ENCODE assay signal across 8 cellular contexts in the genomic region with DNA sequence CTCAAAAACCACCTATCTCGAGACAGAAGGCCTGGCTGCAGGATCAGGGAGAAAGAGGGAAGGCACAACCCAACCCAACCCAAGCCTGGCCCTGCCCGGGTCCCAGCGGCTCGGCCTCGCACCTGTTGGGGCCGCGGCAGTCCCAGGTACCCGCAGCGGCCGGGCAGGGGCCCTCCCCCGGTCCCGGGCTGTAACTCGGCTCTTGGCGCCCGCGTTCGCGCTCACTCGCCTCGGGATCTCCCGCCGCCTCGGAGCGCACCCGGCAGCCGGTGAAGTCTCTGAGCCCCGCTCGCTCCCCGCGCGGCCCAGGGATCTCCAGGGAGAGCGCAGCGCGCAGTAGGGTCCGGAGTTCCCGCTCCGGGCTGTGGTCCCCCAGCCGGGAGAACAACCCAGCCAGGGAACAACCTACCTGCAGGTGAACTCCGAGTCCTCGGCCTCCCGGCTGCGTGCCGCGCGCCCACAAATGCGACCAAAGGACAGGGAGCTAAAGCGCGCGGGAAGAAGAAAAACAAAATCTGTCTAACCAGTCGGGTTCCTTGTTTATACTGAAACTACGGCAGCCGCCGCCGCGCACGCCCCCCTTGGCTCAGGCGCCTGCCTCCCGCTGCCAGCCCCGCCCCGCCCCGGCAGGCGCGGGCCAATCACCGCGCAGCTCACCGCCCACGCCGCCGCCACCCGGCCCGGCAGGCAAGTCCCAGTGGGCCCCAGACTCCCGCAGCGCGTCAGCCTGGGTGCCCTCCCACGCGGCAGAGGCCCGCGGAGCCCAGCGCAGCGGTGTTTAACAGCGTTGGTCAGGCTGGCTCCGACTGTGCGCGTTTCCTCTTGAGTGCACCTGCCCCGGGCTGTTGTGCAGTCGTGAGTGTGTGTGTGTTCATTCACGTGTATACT. TPM values are rescaled to one million over a fixed set of nuclear protein-coding genes. Genes with fewer than 3 reads are reported as not detected.
A peak's percentile ranks its signal among the peaks of the same experiment; 100 is the strongest.
DNase-seq lines count a peak whose midpoint lies in the region; ATAC-seq and TF ChIP-seq lines count a peak whose summit lies in the region.

TSS of gene RASGEF1B (minus strand) at position 547 of the 888 bp plus-strand sequence. CDS start 12,399 bp downstream, outside the sequence.

- peak within 1 kb of the TSS; percentile 89 for H3K4me3 Mint-ChIP-seq in activated CD8-positive, alpha-beta T cell treated with anti-CD3 and anti-CD28 coated beads for 36 hours

- intact Hi-C loops in activated CD8-positive, alpha-beta T cell treated with anti-CD3 and anti-CD28 coated beads for 36 hours (cut with micrococcal nuclease): loop anchor here (5.0 to 10.0 kb wide), 3 partner anchors 36 to 176 kb away; no protein-coding TSS in a partner anchor
- intact Hi-C loops in lower lobe of right lung (cut with DNase I): no loop called here

- no peaks in the 10 kb centered on the region for H3K27me3 ChIP-seq in BLaER1 treated with 17β-estradiol and CSF1 and Interleukin-3, amounts not matched to agents 10 nM and 100 nM
- peaks cover 22% of the 10 kb centered on the region for H3K27me3 ChIP-seq in ectodermal cell (ENCODE audit: control insufficient read depth, insufficient read depth, low read length, poor library complexity, severe bottlenecking)
- H3K27me3 ChIP-seq in lower lobe of right lung (ENCODE audit: low read depth): no peaks in the 10 kb centered on the region

- peak within 1 kb of the TSS; percentile 83 to 100 (median 90) for H3K9ac ChIP-seq in BLaER1 treated with 17β-estradiol and CSF1 and Interleukin-3, amounts not matched to agents 10 nM and 100 nM

- peak; percentile 59 for DNase-seq in NCI-H82 treated with DMSO at 0.1 percent for 48 hours (lab: John Stamatoyannopoulos, UW; ENCODE audit: unreplicated experiment)
- peak; percentile 96 for DNase-seq in activated CD8-positive, alpha-beta T cell treated with anti-CD3 and anti-CD28 coated beads for 36 hours
- DNase-seq in lower lobe of right lung: peak; percentile 97
- peak; percentile 83 to 94 (median 92) for DNase-seq in stimulated activated CD4-positive, alpha-beta T cell treated with anti-CD3 and anti-CD28 coated beads, TNF-alpha, amount 100 ng/mL, for 1 hour (ENCODE audit: low read depth in 3 of 3, low spot score in 1 of 3)

- H3K36me3 ChIP-seq in BLaER1 treated with 17β-estradiol and CSF1 and Interleukin-3, amounts not matched to agents 10 nM and 100 nM: no peaks in the 10 kb centered on the region
- no peaks in the 10 kb centered on the region for H3K36me3 ChIP-seq in ectodermal cell (ENCODE audit: control insufficient read depth, insufficient read depth, low read length)
- no peaks in the 10 kb centered on the region for H3K36me3 ChIP-seq in lower lobe of right lung

- H4K20me1 ChIP-seq in BLaER1 treated with 17β-estradiol and CSF1 and Interleukin-3, amounts not matched to agents 10 nM and 100 nM: peaks cover 0 to 37% (median 14%) of the 10 kb centered on the region in 11 experiments; a peak in 13 of 22 replicates

- CTCF ChIA-PET in activated CD8-positive, alpha-beta T cell treated with anti-CD3 and anti-CD28 coated beads for 36 hours (lab: Charles Lee): interaction anchor here (0.7 to 10.1 kb wide), 22 partner anchors 9 to 814 kb away, joined by 3 to 156 read pairs (median 4); no protein-coding TSS in a partner anchor

- H3K27me3 Mint-ChIP-seq in activated CD8-positive, alpha-beta T cell treated with anti-CD3 and anti-CD28 coated beads for 36 hours: no peaks in the 10 kb centered on the region

- H3K27ac Mint-ChIP-seq in activated CD8-positive, alpha-beta T cell treated with anti-CD3 and anti-CD28 coated beads for 36 hours: peak within 1 kb of the TSS; percentile 95

- H3K9me3 Mint-ChIP-seq in activated CD8-positive, alpha-beta T cell treated with anti-CD3 and anti-CD28 coated beads for 36 hours: no peaks in the 10 kb centered on the region

- H3K4me3 ChIP-seq in BLaER1 treated with 17β-estradiol and CSF1 and Interleukin-3, amounts not matched to agents 10 nM and 100 nM: peak within 1 kb of the TSS; percentile 79 to 96 (median 91)
- H3K4me3 ChIP-seq in ectodermal cell (ENCODE audit: insufficient read depth, low read depth, low read length): peak within 1 kb of the TSS; percentile 80
- H3K4me3 ChIP-seq in lower lobe of right lung: peak within 1 kb of the TSS; percentile 93

- ATAC-seq in GM19438 (IDR thresholded peaks at IDR 0.05; ENCODE audit: low read depth, unreplicated experiment) (peak; percentile 91), HG03558 (IDR thresholded peaks at IDR 0.05; ENCODE audit: extremely low read depth, unreplicated experiment) (peak; percentile 75), lower lobe of right lung (peak; percentile 97 to 98)
- ATAC-seq in activated CD8-positive, alpha-beta T cell treated with anti-CD3 and anti-CD28 coated beads for 36 hours: peak; percentile 85

- TF ChIP-seq CTCF in activated CD8-positive, alpha-beta T cell treated with anti-CD3 and anti-CD28 coated beads for 36 hours (IDR thresholded peaks at IDR 0.05): no peak
- no peak for TF ChIP-seq CTCF in lower lobe of right lung (IDR thresholded peaks at IDR 0.05)

- H3K4me1 Mint-ChIP-seq in activated CD8-positive, alpha-beta T cell treated with anti-CD3 and anti-CD28 coated beads for 36 hours (ENCODE audit: low read depth): peaks cover 37% of the 10 kb centered on the region

- H3K9me3 ChIP-seq in BLaER1 treated with 17β-estradiol and CSF1 and Interleukin-3, amounts not matched to agents 10 nM and 100 nM (replicated peaks in 1 of 11): peaks cover 0 to 16% (median 9%) of the 10 kb centered on the region in 11 experiments; a peak in 13 of 22 replicates
- no peaks in the 10 kb centered on the region for H3K9me3 ChIP-seq in ectodermal cell (ENCODE audit: control insufficient read depth, low read length)
- no peaks in the 10 kb centered on the region for H3K9me3 ChIP-seq in lower lobe of right lung

- WGBS in ectodermal cell, 2 experiments: 1% methylated on average over 86 to 87 of the region's 87 CpGs

- H3K4me2 ChIP-seq in BLaER1 treated with 17β-estradiol and CSF1 and Interleukin-3, amounts not matched to agents 10 nM and 100 nM: peak within 1 kb of the TSS; percentile 80 to 97 (median 92)

- peaks cover 31 to 61% (median 41%) of the 10 kb centered on the region in 10 experiments for H3K4me1 ChIP-seq in BLaER1 treated with 17β-estradiol and CSF1 and Interleukin-3, amounts not matched to agents 10 nM and 100 nM
- H3K4me1 ChIP-seq in ectodermal cell (ENCODE audit: control insufficient read depth, insufficient read depth, low read length): peaks cover 8% of the 10 kb centered on the region
- peaks cover 53% of the 10 kb centered on the region for H3K4me1 ChIP-seq in lower lobe of right lung

- peak within 1 kb of the TSS; percentile 80 to 99 (median 86) for H3K27ac ChIP-seq in BLaER1 treated with 17β-estradiol and CSF1 and Interleukin-3, amounts not matched to agents 10 nM and 100 nM
- peak within 1 kb of the TSS; percentile 16 for H3K27ac ChIP-seq in ectodermal cell (ENCODE audit: insufficient read depth, low read depth, low read length, poor library complexity, severe bottlenecking)
- peak within 1 kb of the TSS; percentile 97 for H3K27ac ChIP-seq in lower lobe of right lung

- POLR2A ChIA-PET in activated CD8-positive, alpha-beta T cell treated with anti-CD3 and anti-CD28 coated beads for 36 hours (lab: Charles Lee): interaction anchor here (0.6 to 2.9 kb wide), 9 partner anchors 10 to 382 kb away, joined by 3 to 8 read pairs (median 4); no protein-coding TSS in a partner anchor

- no peaks in the 10 kb centered on the region for H3K36me3 Mint-ChIP-seq in activated CD8-positive, alpha-beta T cell treated with anti-CD3 and anti-CD28 coated beads for 36 hours (ENCODE audit: low read depth)

RNA-seq across cellular contexts. Expression of gene RASGEF1B, which starts in this region (rescaled TPM):
- 1 to 10 TPM; 6.1 to 6.2 TPM for total RNA-seq in activated CD8-positive, alpha-beta T cell treated with anti-CD3 and anti-CD28 coated beads for 36 hours
- polyA plus RNA-seq in ectodermal cell (2013, experiment 1 of 4): 5.4 TPM
- 4.6 TPM for polyA plus RNA-seq in ectodermal cell (2013, experiment 2 of 4)
- polyA plus RNA-seq in ectodermal cell (2013, experiment 3 of 4): 5.4 TPM
- 6.2 TPM for polyA plus RNA-seq in ectodermal cell (2013, experiment 4 of 4)
- total RNA-seq in lower lobe of right lung: 63.0 TPM

Comparison
In these comparisons a context has a peak if more than half of its experiments do, and no peak if none do; other contexts are left out.
1. Peak in every context shown above with its lines: DNase-seq, ATAC-seq, H3K4me3 ChIP-seq and H3K27ac ChIP-seq.
2. H3K27ac ChIP-seq: peak in every context shown above with its lines; median percentile 97 in lower lobe of right lung; 86 in BLaER1 treated with 17β-estradiol and CSF1 and Interleukin-3, amounts not matched to agents 10 nM and 100 nM; 16 in ectodermal cell.